In genomic region chr18:52499646-52500045, GRCh38 we compare ENCODE assay signal across 14 cellular contexts.
DNase-seq lines count a peak whose midpoint lies in the region.
"Had no signal": no experiment of that assay in that cellular context is flagged by ENCODE, and none has a peak within 500 bp of the region (broad histone marks: within the 10 kb centered on the region; RNA-seq: fewer than 3 reads in every experiment).

No MANE protein-coding gene starts in this region.

- in situ Hi-C loops in Caki2 (cut with HindIII; ENCODE audit: low pct_unique_long_range_greater_than_20kb, low sequenced_read_pairs), result no loop called here

- no peaks in the 10 kb centered on the region for H3K27me3 ChIP-seq in Karpas-422 (ENCODE audit: low read length)
- H3K27me3 ChIP-seq: BE2C, heart left ventricle had no signal

- H3K4me3 Mint-ChIP-seq in activated T-helper 2 cell treated with anti-CD3 and anti-CD28 coated beads, Interferon-gamma antibody, Interleukin-2, Interleukin-4, amounts not matched to agents 10 μg/mL and 5 μg/mL and 100 μg/mL, durations not matched to agents 14 hours and 24 hours and 36 hours (ENCODE audit: low read depth), result no peak overlapping the region
- H3K4me3 Mint-ChIP-seq: activated naive CD8-positive, alpha-beta T cell treated with anti-CD3 and anti-CD28 coated beads, Interleukin-2, amount 10 ng/mL, durations not matched to agents 7 days and 5 days; natural killer cell had no signal

- H3K36me3 Mint-ChIP-seq in activated T-helper 2 cell treated with anti-CD3 and anti-CD28 coated beads, Interferon-gamma antibody, Interleukin-2, Interleukin-4, amounts not matched to agents 10 μg/mL and 5 μg/mL and 100 μg/mL, durations not matched to agents 14 hours and 24 hours and 36 hours (ENCODE audit: low read depth), result no peaks in the 10 kb centered on the region
- H3K36me3 Mint-ChIP-seq: activated naive CD8-positive, alpha-beta T cell treated with anti-CD3 and anti-CD28 coated beads, Interleukin-2, amount 10 ng/mL, durations not matched to agents 7 days and 5 days; natural killer cell had no signal

- H3K4me1 Mint-ChIP-seq in activated T-helper 2 cell treated with anti-CD3 and anti-CD28 coated beads, Interferon-gamma antibody, Interleukin-2, Interleukin-4, amounts not matched to agents 10 μg/mL and 5 μg/mL and 100 μg/mL, durations not matched to agents 14 hours and 24 hours and 36 hours (ENCODE audit: low read depth), result no peaks in the 10 kb centered on the region
- H3K4me1 Mint-ChIP-seq: activated naive CD8-positive, alpha-beta T cell treated with anti-CD3 and anti-CD28 coated beads, Interleukin-2, amount 10 ng/mL, durations not matched to agents 7 days and 5 days; natural killer cell had no signal

- WGBS in mesodermal cell (ENCODE audit: insufficient coverage in 2 of 2), 2 experiments, result 80% methylated on average over 2 of the region's 3 CpGs; no CpG with 5 or more reads in 1 of the 2 experiments

- no peaks in the 10 kb centered on the region for H3K27me3 Mint-ChIP-seq in activated T-helper 2 cell treated with anti-CD3 and anti-CD28 coated beads, Interferon-gamma antibody, Interleukin-2, Interleukin-4, amounts not matched to agents 10 μg/mL and 5 μg/mL and 100 μg/mL, durations not matched to agents 14 hours and 24 hours and 36 hours (ENCODE audit: low read depth)
- H3K27me3 Mint-ChIP-seq: activated naive CD8-positive, alpha-beta T cell treated with anti-CD3 and anti-CD28 coated beads, Interleukin-2, amount 10 ng/mL, durations not matched to agents 7 days and 5 days had no signal

- H2AFZ ChIP-seq in Karpas-422 (ENCODE audit: low read length), result no peak overlapping the region

- H3K9ac ChIP-seq in Karpas-422 (ENCODE audit: low read length), result no peak overlapping the region

- H4K20me1 ChIP-seq in Karpas-422 (ENCODE audit: insufficient read depth, low read depth, low read length), result no peaks in the 10 kb centered on the region

- no peak overlapping the region for H3K4me3 ChIP-seq in mesodermal cell (ENCODE audit: extremely low read depth, insufficient read depth, low read length, poor library complexity, severe bottlenecking)
- no peak overlapping the region for H3K4me3 ChIP-seq in Karpas-422 (ENCODE audit: low read length)
- H3K4me3 ChIP-seq: heart left ventricle had no signal

- no peak overlapping the region for H3K27ac Mint-ChIP-seq in activated T-helper 2 cell treated with anti-CD3 and anti-CD28 coated beads, Interferon-gamma antibody, Interleukin-2, Interleukin-4, amounts not matched to agents 10 μg/mL and 5 μg/mL and 100 μg/mL, durations not matched to agents 14 hours and 24 hours and 36 hours
- H3K27ac Mint-ChIP-seq: activated naive CD8-positive, alpha-beta T cell treated with anti-CD3 and anti-CD28 coated beads, Interleukin-2, amount 10 ng/mL, durations not matched to agents 7 days and 5 days; natural killer cell had no signal

- intact Hi-C loops in activated T-helper 2 cell treated with anti-CD3 and anti-CD28 coated beads, Interferon-gamma antibody, Interleukin-2, Interleukin-4, amounts not matched to agents 10 μg/mL and 5 μg/mL and 100 μg/mL, durations not matched to agents 14 hours and 24 hours and 36 hours (cut with micrococcal nuclease), result no loop called here

- H3K9me3 ChIP-seq in mesodermal cell (ENCODE audit: control insufficient read depth, low read length), result no peaks in the 10 kb centered on the region
- no peaks in the 10 kb centered on the region for H3K9me3 ChIP-seq in Karpas-422 (ENCODE audit: low read length)
- H3K9me3 ChIP-seq: BE2C had no signal

- peak; percentile 57 for DNase-seq in Caki2 (ENCODE audit: low read depth)
- peak; percentile 67 for DNase-seq in NCI-H146 treated with DMSO at 0.1 percent for 48 hours (lab: John Stamatoyannopoulos, UW; ENCODE audit: unreplicated experiment)
- peak; percentile 95 for DNase-seq in NCI-H82 (lab: John Stamatoyannopoulos, UW)
- no peak for DNase-seq in Karpas-422
- no peak for DNase-seq in activated T-helper 2 cell treated with anti-CD3 and anti-CD28 coated beads, Interferon-gamma antibody, Interleukin-2, Interleukin-4, amounts not matched to agents 10 μg/mL and 5 μg/mL and 100 μg/mL, durations not matched to agents 14 hours and 24 hours and 36 hours (ENCODE audit: low spot score)
- no peak for DNase-seq in mesenteric fat pad (ENCODE audit: low spot score)
- no peak for DNase-seq in NCI-H1048 (lab: John Stamatoyannopoulos, UW)
- DNase-seq: activated naive CD8-positive, alpha-beta T cell treated with anti-CD3 and anti-CD28 coated beads, Interleukin-2, amount 10 ng/mL, durations not matched to agents 7 days and 5 days; BE2C; GOT3; heart left ventricle; natural killer cell; stimulated activated naive CD4-positive, alpha-beta T cell treated with Interleukin-2 at 50 U/mL for 16 hours had no signal

- H3K4me2 ChIP-seq in Karpas-422 (ENCODE audit: low read depth, low read length, poor library complexity, severe bottlenecking), result no peak overlapping the region

- peaks cover 15% of the 10 kb centered on the region for H3K9me3 Mint-ChIP-seq in activated T-helper 2 cell treated with anti-CD3 and anti-CD28 coated beads, Interferon-gamma antibody, Interleukin-2, Interleukin-4, amounts not matched to agents 10 μg/mL and 5 μg/mL and 100 μg/mL, durations not matched to agents 14 hours and 24 hours and 36 hours

- H3K27ac ChIP-seq in mesodermal cell (ENCODE audit: low read depth, low read length, severe bottlenecking) (peak overlapping the region; percentile 29), Karpas-422 (ENCODE audit: low read length) (no peak overlapping the region)
- H3K27ac ChIP-seq: heart left ventricle had no signal

- 0 out of 2 replicates have a peak, but pooled peaks cover 3% of the 10 kb centered on the region for H3K9me2 ChIP-seq in Karpas-422 (replicated peaks; ENCODE audit: insufficient read depth, low read length)

- peaks cover 4% of the 10 kb centered on the region for H3K4me1 ChIP-seq in mesodermal cell (ENCODE audit: control insufficient read depth, insufficient read depth, low read length, poor library complexity, severe bottlenecking)
- H3K4me1 ChIP-seq in Karpas-422 (ENCODE audit: low read length), result no peaks in the 10 kb centered on the region
- H3K4me1 ChIP-seq: BE2C, heart left ventricle had no signal

- H3K36me3 ChIP-seq in mesodermal cell (ENCODE audit: control insufficient read depth, insufficient read depth, low read length) (no peaks in the 10 kb centered on the region), Karpas-422 (ENCODE audit: insufficient read depth, low read length) (no peaks in the 10 kb centered on the region)
- H3K36me3 ChIP-seq: BE2C, heart left ventricle had no signal

- H3K79me2 ChIP-seq in Karpas-422 (ENCODE audit: low read length), result no peaks in the 10 kb centered on the region

Comparison
In these comparisons a context has a peak if more than half of its experiments do, and no peak if none do; other contexts are left out.
1. DNase-seq: peak in Caki2 (single experiment), NCI-H146 treated with DMSO at 0.1 percent for 48 hours (single experiment) and NCI-H82 (single experiment); none in Karpas-422 (single experiment), activated T-helper 2 cell treated with anti-CD3 and anti-CD28 coated beads, Interferon-gamma antibody, Interleukin-2, Interleukin-4, amounts not matched to agents 10 μg/mL and 5 μg/mL and 100 μg/mL, durations not matched to agents 14 hours and 24 hours and 36 hours (single experiment), mesenteric fat pad (single experiment) and NCI-H1048 (single experiment).